In genomic region chr12:92560713-92561542, GRCh38 we compare ENCODE assay signal across 1 cellular context.
TF ChIP-seq lines count a peak whose summit lies in the region.

No MANE protein-coding gene starts in this region.

TF ChIP-seq in GM12878, 131 proteins besides CTCF, POLR2A, EP300 and RAD21 (continued from another document):
- TF ChIP-seq PRDM15 (CRISPR knock-in tag; IDR thresholded peaks at IDR 0.05), result no peak
- no peak for TF ChIP-seq BRCA1 (IDR thresholded peaks at IDR 0.05; ENCODE audit: low read depth, low read length)
- TF ChIP-seq CBX3 (IDR thresholded peaks at IDR 0.05; ENCODE audit: borderline replicate concordance, low read depth), result no peak
- 0 out of 2 replicates have a peak, but pooled peaks have one; percentile 36 for TF ChIP-seq ZNF592 (IDR thresholded peaks at IDR 0.05)
- no peak for TF ChIP-seq REST (IDR thresholded peaks at IDR 0.05; ENCODE audit: low read depth, low read length)
- TF ChIP-seq BACH1 (IDR thresholded peaks at IDR 0.05; ENCODE audit: borderline replicate concordance), result 0 out of 2 replicates have a peak, but pooled peaks have one; percentile 10
- no peak for TF ChIP-seq MEF2A (IDR thresholded peaks at IDR 0.05; ENCODE audit: insufficient read depth, low read depth, low read length)
- no peak for TF ChIP-seq SUPT20H (IDR thresholded peaks at IDR 0.05; ENCODE audit: borderline replicate concordance, control insufficient read depth, low read depth, low read length)
- TF ChIP-seq BCL11A (IDR thresholded peaks at IDR 0.05; ENCODE audit: low read depth, low read length), result no peak
